12 cellular contexts compared by ENCODE assay signal in genomic region chr2:224930990-224931389, GRCh38.
A peak's percentile ranks its signal among the peaks of the same experiment; 100 is the strongest.
DNase-seq lines count a peak whose midpoint lies in the region; ATAC-seq and TF ChIP-seq lines count a peak whose summit lies in the region.
"Had no signal": no experiment of that assay in that cellular context is flagged by ENCODE, and none has a peak within 500 bp of the region (broad histone marks: within the 10 kb centered on the region; RNA-seq: fewer than 3 reads in every experiment).

No MANE protein-coding gene starts in this region.

- no peaks in the 10 kb centered on the region for H3K9me3 ChIP-seq in neuronal stem cell (replicated peaks in 1 of 2; ENCODE audit: control insufficient read depth in 2 of 2, insufficient read depth in 1 of 2, low read depth in 1 of 2, low read length in 2 of 2)
- H3K9me3 ChIP-seq: heart left ventricle, mucosa of descending colon had no signal

- H3K4me3 Mint-ChIP-seq in IgD-negative memory B cell: no peak overlapping the region
- H3K4me3 Mint-ChIP-seq in activated T-helper 2 cell treated with anti-CD3 and anti-CD28 coated beads, Interferon-gamma antibody, Interleukin-2, Interleukin-4, amounts not matched to agents 10 μg/mL and 5 μg/mL and 100 μg/mL, durations not matched to agents 14 hours and 24 hours and 36 hours (ENCODE audit: low read depth): peak overlapping the region; percentile 56

- H3K4me1 Mint-ChIP-seq in IgD-negative memory B cell: peaks cover 61 to 85% (median 80%) of the 10 kb centered on the region in 3 donors
- peaks cover 91% of the 10 kb centered on the region for H3K4me1 Mint-ChIP-seq in activated T-helper 2 cell treated with anti-CD3 and anti-CD28 coated beads, Interferon-gamma antibody, Interleukin-2, Interleukin-4, amounts not matched to agents 10 μg/mL and 5 μg/mL and 100 μg/mL, durations not matched to agents 14 hours and 24 hours and 36 hours (ENCODE audit: low read depth)

- H3K4ac ChIP-seq in neuronal stem cell (ENCODE audit: low read length): no peak overlapping the region

- peak overlapping the region; percentile 69 to 81 (median 79) for H3K27ac Mint-ChIP-seq in IgD-negative memory B cell
- H3K27ac Mint-ChIP-seq in activated T-helper 2 cell treated with anti-CD3 and anti-CD28 coated beads, Interferon-gamma antibody, Interleukin-2, Interleukin-4, amounts not matched to agents 10 μg/mL and 5 μg/mL and 100 μg/mL, durations not matched to agents 14 hours and 24 hours and 36 hours: peak overlapping the region; percentile 88

- peak overlapping the region; percentile 28 for H2BK15ac ChIP-seq in neuronal stem cell (ENCODE audit: low read length)

- ATAC-seq in Right ventricle myocardium inferior: no peak
- no peak for ATAC-seq in GM19328 (IDR thresholded peaks at IDR 0.05; ENCODE audit: unreplicated experiment)
- ATAC-seq: heart left ventricle, mucosa of descending colon had no signal

- no peaks in the 10 kb centered on the region for H3K27me3 ChIP-seq in neuronal stem cell (ENCODE audit: control insufficient read depth in 3 of 3, insufficient read depth in 3 of 3, low read depth in 1 of 3, low read length in 3 of 3)
- H3K27me3 ChIP-seq: heart left ventricle had no signal

- TF ChIP-seq CTCF in GM12864 (IDR thresholded peaks at IDR 0.05; ENCODE audit: low read depth, low read length, missing control alignments): peak; percentile 36

- no peaks in the 10 kb centered on the region for H3K9me3 Mint-ChIP-seq in IgD-negative memory B cell
- no peaks in the 10 kb centered on the region for H3K9me3 Mint-ChIP-seq in activated T-helper 2 cell treated with anti-CD3 and anti-CD28 coated beads, Interferon-gamma antibody, Interleukin-2, Interleukin-4, amounts not matched to agents 10 μg/mL and 5 μg/mL and 100 μg/mL, durations not matched to agents 14 hours and 24 hours and 36 hours

- no peak overlapping the region for H3K4me2 ChIP-seq in neuronal stem cell (ENCODE audit: insufficient read depth, low read length, poor library complexity, severe bottlenecking)

- peaks cover 0 to 5% of the 10 kb centered on the region in 2 donors for H3K4me1 ChIP-seq in neuronal stem cell (ENCODE audit: control insufficient read depth in 2 of 2, insufficient read depth in 1 of 2, low read depth in 1 of 2, low read length in 2 of 2)

- no peak overlapping the region for H3K18ac ChIP-seq in neuronal stem cell (ENCODE audit: low read length)

- no peak overlapping the region for H3K14ac ChIP-seq in neuronal stem cell (ENCODE audit: low read length)

- H3K9ac ChIP-seq in neuronal stem cell (ENCODE audit: low read depth, low read length, poor library complexity): no peak overlapping the region

- no peak overlapping the region for H2BK5ac ChIP-seq in neuronal stem cell (ENCODE audit: low read length)

- H3K79me1 ChIP-seq in neuronal stem cell (ENCODE audit: low read depth, low read length): no peaks in the 10 kb centered on the region

- intact Hi-C loops in activated T-helper 2 cell treated with anti-CD3 and anti-CD28 coated beads, Interferon-gamma antibody, Interleukin-2, Interleukin-4, amounts not matched to agents 10 μg/mL and 5 μg/mL and 100 μg/mL, durations not matched to agents 14 hours and 24 hours and 36 hours (cut with micrococcal nuclease): loop anchor here (1.0 to 2.0 kb wide), 2 partner anchors 7 to 72 kb away; no protein-coding TSS in a partner anchor
- intact Hi-C loops in Right ventricle myocardium inferior (cut with DNase I): no loop called here

- H2AK5ac ChIP-seq in neuronal stem cell (ENCODE audit: low read depth, low read length): no peak overlapping the region

- no peak overlapping the region for H3K27ac ChIP-seq in neuronal stem cell (replicated peaks; ENCODE audit: low read length)

- no peak overlapping the region for H3K23ac ChIP-seq in neuronal stem cell (ENCODE audit: low read depth, low read length, poor library complexity)

- no peaks in the 10 kb centered on the region for H3K36me3 ChIP-seq in neuronal stem cell (replicated peaks in 1 of 2; ENCODE audit: control insufficient read depth in 2 of 2, insufficient read depth in 2 of 2, low read length in 2 of 2)

- no peak overlapping the region for H2BK120ac ChIP-seq in neuronal stem cell (ENCODE audit: low read depth, low read length)

- no peak overlapping the region for H2BK12ac ChIP-seq in neuronal stem cell (ENCODE audit: low read length)

- no CpG with 5 or more reads among the region's 3 CpGs for WGBS in neuronal stem cell (ENCODE audit: extremely low coverage in 2 of 2, insufficient read length in 2 of 2, insufficient replicate concordance in 1 of 2), 2 donors

- H3K27me3 Mint-ChIP-seq in IgD-negative memory B cell: peaks cover 1% of the 10 kb centered on the region
- no peaks in the 10 kb centered on the region for H3K27me3 Mint-ChIP-seq in activated T-helper 2 cell treated with anti-CD3 and anti-CD28 coated beads, Interferon-gamma antibody, Interleukin-2, Interleukin-4, amounts not matched to agents 10 μg/mL and 5 μg/mL and 100 μg/mL, durations not matched to agents 14 hours and 24 hours and 36 hours (ENCODE audit: low read depth)

- H3K36me3 Mint-ChIP-seq in IgD-negative memory B cell: peaks cover 6% of the 10 kb centered on the region
- H3K36me3 Mint-ChIP-seq in activated T-helper 2 cell treated with anti-CD3 and anti-CD28 coated beads, Interferon-gamma antibody, Interleukin-2, Interleukin-4, amounts not matched to agents 10 μg/mL and 5 μg/mL and 100 μg/mL, durations not matched to agents 14 hours and 24 hours and 36 hours (ENCODE audit: low read depth): peaks cover 79% of the 10 kb centered on the region

- no peak overlapping the region for H4K91ac ChIP-seq in neuronal stem cell (ENCODE audit: low read depth, low read length, poor library complexity)

- H4K8ac ChIP-seq in neuronal stem cell (ENCODE audit: low read depth, low read length): no peak overlapping the region

- no peak overlapping the region for H2AFZ ChIP-seq in neuronal stem cell (ENCODE audit: low read length)

- no peak for DNase-seq in GM12864 (ENCODE audit: low read depth)
- DNase-seq in activated T-helper 2 cell treated with anti-CD3 and anti-CD28 coated beads, Interferon-gamma antibody, Interleukin-2, Interleukin-4, amounts not matched to agents 10 μg/mL and 5 μg/mL and 100 μg/mL, durations not matched to agents 14 hours and 24 hours and 36 hours (ENCODE audit: low spot score): no peak
- no peak for DNase-seq in neuronal stem cell (ENCODE audit: low spot score)
- no peak for DNase-seq in Right ventricle myocardium inferior (ENCODE audit: missing footprints)
- DNase-seq in glomerular visceral epithelial cell (ENCODE audit: extremely low spot score): no peak
- DNase-seq in CD1c-positive myeloid dendritic cell (ENCODE audit: extremely low spot score): no peak
- DNase-seq: EL, heart left ventricle had no signal

- H3K4me3 ChIP-seq in GM12864 (ENCODE audit: low read depth, low read length): no peak overlapping the region
- H3K4me3 ChIP-seq in neuronal stem cell (ENCODE audit: low read length in 2 of 2): no peak overlapping the region
- H3K4me3 ChIP-seq: coronary artery, heart left ventricle, mucosa of descending colon had no signal
